22 cellular contexts compared by ENCODE assay signal in genomic region chr10:118033905-118034304, GRCh38. TPM values are rescaled to one million over a fixed set of nuclear protein-coding genes. Genes with fewer than 3 reads are reported as not detected.
DNase-seq lines count a peak whose midpoint lies in the region; ATAC-seq, FAIRE-seq and TF ChIP-seq lines count a peak whose summit lies in the region.
"Had no signal": no experiment of that assay in that cellular context is flagged by ENCODE, and none has a peak within 500 bp of the region (broad histone marks: within the 10 kb centered on the region; RNA-seq: fewer than 3 reads in every experiment).

No MANE protein-coding gene starts in this region.

- no peak overlapping the region for H4K91ac ChIP-seq in IMR-90 (ENCODE audit: insufficient read depth, low read depth, low read length)

- H3K27me3 Mint-ChIP-seq in mesothelial cell of epicardium (ENCODE audit: low read depth), result no peaks in the 10 kb centered on the region

- H3K36me3 Mint-ChIP-seq in mesothelial cell of epicardium, result peaks cover 5% of the 10 kb centered on the region

- no peak overlapping the region for H3K4me2 ChIP-seq in IMR-90 (ENCODE audit: low read depth, low read length)
- no peak overlapping the region for H3K4me2 ChIP-seq in K562 (ENCODE audit: insufficient read depth, low read length)
- H3K4me2 ChIP-seq: KMS-11 had no signal

- H3K18ac ChIP-seq in IMR-90 (ENCODE audit: low read depth, low read length), result no peak overlapping the region

- TF ChIP-seq CTCF in IMR-90 (conservative IDR thresholded peaks at IDR 0.05; ENCODE audit: low read depth, low read length) (no peak), K562 (IDR thresholded peaks at IDR 0.05 in 2 of 3, conservative IDR thresholded peaks at IDR 0.05 in 1 of 3; ENCODE audit: insufficient read depth in 2 of 3, low read depth in 1 of 3, low read length in 3 of 3) (no peak), mesothelial cell of epicardium (IDR thresholded peaks at IDR 0.05; ENCODE audit: unreplicated experiment) (no peak), adrenal gland (IDR thresholded peaks at IDR 0.05) (no peak)

- H3K4me1 ChIP-seq in IMR-90 (ENCODE audit: control insufficient read depth, insufficient read depth, low read length), result no peaks in the 10 kb centered on the region; the same call in 1 of the 2 replicates
- no peaks in the 10 kb centered on the region for H3K4me1 ChIP-seq in K562 (replicated peaks in 1 of 2; ENCODE audit: control insufficient read depth in 2 of 2, insufficient read depth in 2 of 2, low read length in 2 of 2)
- H3K4me1 ChIP-seq in adrenal gland (replicated peaks in 1 of 2), result peaks cover 0 to 19% of the 10 kb centered on the region in 2 donors
- H3K4me1 ChIP-seq: Peyer's patch, SJSA1 had no signal

- H2AFZ ChIP-seq in IMR-90 (replicated peaks; ENCODE audit: low read length, poor library complexity) (no peak overlapping the region), K562 (ENCODE audit: low read depth, low read length) (no peak overlapping the region)

- in situ Hi-C loops in IMR-90 (cut with MboI; ENCODE audit: low sequenced_read_pairs) (no loop called here), K562 (cut with MboI) (no loop called here)

- H3K4me3 ChIP-seq in IMR-90 (ENCODE audit: insufficient read depth, low read depth, low read length), result no peak overlapping the region
- H3K4me3 ChIP-seq in K562, result no peak overlapping the region
- no peak overlapping the region for H3K4me3 ChIP-seq in adrenal gland
- H3K4me3 ChIP-seq: Peyer's patch, SJSA1 had no signal

- BruUV-seq in IMR-90 (replicated peaks; lab: Mats Ljungman, UMichigan) (no TSS peak), K562 (replicated peaks; lab: Mats Ljungman, UMichigan) (no TSS peak)

- dilution Hi-C loops in IMR-90 (cut with HindIII; ENCODE audit: low sequenced_read_pairs, unreplicated experiment), result no loop called here

- H3K9ac ChIP-seq in IMR-90 (ENCODE audit: low read depth, low read length) (no peak overlapping the region), K562 (ENCODE audit: insufficient read depth in 1 of 2, low read depth in 2 of 2, low read length in 2 of 2) (no peak overlapping the region)
- H3K9ac ChIP-seq: KMS-11 had no signal

- no peak for FAIRE-seq in K562 (lab: Jason Lieb, UNC)
- FAIRE-seq: H1 had no signal

- CTCF ChIA-PET in IMR-90 (lab: Yijun Ruan, JAX) (interaction anchor here (0.5 kb wide), 1 partner anchor 52 kb away, joined by 5 read pairs; no protein-coding TSS in a partner anchor), K562 (lab: Yijun Ruan, JAX; ENCODE audit: low intra/inter-chr PET ratio) (no interaction called here)

- H4K20me1 ChIP-seq in IMR-90 (ENCODE audit: insufficient read depth, low read length) (no peaks in the 10 kb centered on the region), K562 (replicated peaks; ENCODE audit: control insufficient read depth, insufficient read depth, low read length) (no peaks in the 10 kb centered on the region)

- no peak overlapping the region for H2BK120ac ChIP-seq in IMR-90 (ENCODE audit: low read depth, low read length)

- peaks cover 0 to 11% of the 10 kb centered on the region in 2 experiments; a peak in 2 of 4 replicates for H3K79me1 ChIP-seq in IMR-90 (ENCODE audit: low read depth in 1 of 2, low read length in 2 of 2)

- no CpG with 5 or more reads among the region's 7 CpGs for WGBS in IMR-90 (ENCODE audit: extremely low coverage in 2 of 2, insufficient read length in 1 of 2), 2 experiments
- 64% methylated on average over 7 of the region's 7 CpGs for WGBS in K562 (ENCODE audit: insufficient coverage, low coverage, missing lambda C conversion rate)
- WGBS in adrenal gland, 4 donors, result 67 to 74% (median 71%) methylated on average over 7 of the region's 7 CpGs

- intact Hi-C loops in IMR-90 (cut with micrococcal nuclease), result no loop called here
- intact Hi-C loops in K562 (cut with micrococcal nuclease), result no loop called here
- intact Hi-C loops in adrenal gland (cut with DNase I), result no loop called here

- no peak overlapping the region for H3K23ac ChIP-seq in IMR-90 (ENCODE audit: low read depth, low read length)

- H4K5ac ChIP-seq in IMR-90 (ENCODE audit: low read depth, low read length), result no peak overlapping the region

- H3K4me1 Mint-ChIP-seq in mesothelial cell of epicardium, result peaks cover 13% of the 10 kb centered on the region

- ATAC-seq in IMR-90 (ENCODE audit: low read depth) (no peak), K562 (no peak)
- ATAC-seq: Right ventricle myocardium inferior had no signal

- H3K9me3 ChIP-seq in IMR-90 (ENCODE audit: control insufficient read depth, insufficient read depth, low read length) (no peaks in the 10 kb centered on the region), K562 (replicated peaks; ENCODE audit: control insufficient read depth, insufficient read depth, low read depth, low read length) (no peaks in the 10 kb centered on the region), adrenal gland (replicated peaks in 1 of 3) (no peaks in the 10 kb centered on the region)
- H3K9me3 ChIP-seq: Peyer's patch, SJSA1 had no signal

- TF ChIP-seq POLR2A in IMR-90 (IDR thresholded peaks at IDR 0.05; ENCODE audit: low read depth, low read length), result no peak
- no peak for TF ChIP-seq POLR2A in K562 (conservative IDR thresholded peaks at IDR 0.05)
- TF ChIP-seq POLR2A in adrenal gland (IDR thresholded peaks at IDR 0.05), result no peak

- H2BK5ac ChIP-seq in IMR-90 (ENCODE audit: low read depth, low read length, poor library complexity, severe bottlenecking), result no peak overlapping the region

- H3K79me2 ChIP-seq in K562 (ENCODE audit: control insufficient read depth, insufficient read depth, low read length), result no peaks in the 10 kb centered on the region

- H3K56ac ChIP-seq in IMR-90 (ENCODE audit: extremely low read depth, insufficient read depth, low read length), result no peak overlapping the region

- H3K4ac ChIP-seq in IMR-90 (ENCODE audit: low read depth, low read length), result no peak overlapping the region

- no peaks in the 10 kb centered on the region for H3K9me3 Mint-ChIP-seq in mesothelial cell of epicardium

- 0 out of 2 replicates have a peak, but pooled peaks cover 2% of the 10 kb centered on the region for H3K36me3 ChIP-seq in IMR-90 (ENCODE audit: control insufficient read depth, insufficient read depth, low read length)
- H3K36me3 ChIP-seq in K562 (ENCODE audit: control insufficient read depth, insufficient read depth, low read length), result no peaks in the 10 kb centered on the region; the same call in 2 of the 3 replicates
- H3K36me3 ChIP-seq in adrenal gland (replicated peaks in 1 of 2), result peaks cover 0 to 8% of the 10 kb centered on the region in 2 donors
- H3K36me3 ChIP-seq: SJSA1 had no signal

- POLR2A ChIA-PET in IMR-90 (lab: Charles Lee; ENCODE audit: unreplicated experiment) (no interaction called here), K562 (lab: Yijun Ruan, JAX) (no interaction called here)

- no peaks in the 10 kb centered on the region for H3K27me3 ChIP-seq in IMR-90 (ENCODE audit: control insufficient read depth, insufficient read depth, low read length)
- no peaks in the 10 kb centered on the region for H3K27me3 ChIP-seq in K562 (ENCODE audit: control insufficient read depth in 2 of 2, insufficient read depth in 2 of 2, low read length in 2 of 2)
- H3K27me3 ChIP-seq in adrenal gland, result no peaks in the 10 kb centered on the region
- H3K27me3 ChIP-seq: Peyer's patch, SJSA1 had no signal

- TF ChIP-seq RAD21 in IMR-90 (IDR thresholded peaks at IDR 0.05; ENCODE audit: low read length) (no peak), K562 (CRISPR knock-in tag; conservative IDR thresholded peaks at IDR 0.05 in 1 of 2, IDR thresholded peaks at IDR 0.05 in 1 of 2) (no peak)

- H2AK5ac ChIP-seq in IMR-90 (ENCODE audit: low read depth, low read length), result no peak overlapping the region

- no peak overlapping the region for H3K14ac ChIP-seq in IMR-90 (replicated peaks; ENCODE audit: low read depth, low read length)

- DNase-seq in NCI-H82 (lab: John Stamatoyannopoulos, UW) (peak; percentile 16), NCI-H82 treated with DMSO at 0.1 percent for 48 hours (lab: John Stamatoyannopoulos, UW; ENCODE audit: unreplicated experiment) (no peak), IMR-90 (peak; percentile 19), K562 (ENCODE audit: extremely low read depth in 1 of 4, low spot score in 3 of 4) (no peak), mesothelial cell of epicardium (ENCODE audit: low spot score in 2 of 2, unreplicated experiment in 2 of 2) (no peak), adrenal gland (no peak), dedifferentiated amniotic fluid mesenchymal stem cell (ENCODE audit: extremely low spot score) (no peak)
- DNase-seq in activated T-cell treated with anti-CD3 and anti-CD28 coated beads, Interleukin-2, amount 50 U/mL, for 1 hour, result no peak
- DNase-seq: 8988T, DMS79, NCI-H1105, NCI-H146, NCI-H2029 treated with DMSO at 0.1 percent for 48 hours, NCI-H226, NCI-H510A treated with DMSO at 0.1 percent for 48 hours, NCI-H774, Peyer's patch had no signal

- no peak for TF ChIP-seq EP300 in K562 (IDR thresholded peaks at IDR 0.05; ENCODE audit: low read length)

- H2AK9ac ChIP-seq in IMR-90 (replicated peaks; ENCODE audit: low read depth, low read length, poor library complexity), result no peak overlapping the region

- no peak overlapping the region for H3K4me3 Mint-ChIP-seq in mesothelial cell of epicardium

- no peak overlapping the region for H2BK20ac ChIP-seq in IMR-90 (ENCODE audit: low read depth, low read length)

- H2BK15ac ChIP-seq in IMR-90 (ENCODE audit: low read depth, low read length), result no peak overlapping the region

- H3K9me1 ChIP-seq in IMR-90 (ENCODE audit: insufficient read depth, low read length), result peaks cover 4% of the 10 kb centered on the region; the same call in 1 of the 2 replicates
- no peaks in the 10 kb centered on the region for H3K9me1 ChIP-seq in K562 (ENCODE audit: control insufficient read depth, insufficient read depth, low read length)

- H3K27ac ChIP-seq in IMR-90 (ENCODE audit: insufficient read depth, low read length) (no peak overlapping the region), K562 (ENCODE audit: extremely low read depth, low read depth, low read length) (no peak overlapping the region), adrenal gland (no peak overlapping the region)
- H3K27ac ChIP-seq: C4-2B, KMS-11, Peyer's patch, SJSA1 had no signal

- peak overlapping the region; percentile 39 for H3K27ac Mint-ChIP-seq in mesothelial cell of epicardium

- no peak overlapping the region for H4K8ac ChIP-seq in IMR-90 (ENCODE audit: low read depth in 2 of 2, low read length in 2 of 2)

RNA-seq across cellular contexts. Expression of gene RAB11FIP2, which starts 12.8 kb away (rescaled TPM):
- total RNA-seq in IMR-90 (2012; rRNA removed) (13.1 and 16.1 TPM in 2 replicates), K562 (2014; rRNA removed) (3.4 and 3.8 TPM in 2 replicates), K562 (2014; rRNA removed; fragmentation: Illumina TruSeq; extraction: Trizol) (8.6 and 10.6 TPM in 2 replicates), K562 (2015; rRNA removed; fragmentation: Illumina TruSeq; extraction: Trizol) (7.7 and 8.9 TPM in 2 replicates), K562 (2021) (4.7 and 6.4 TPM in 2 replicates), mesothelial cell of epicardium (29.5 to 32.5 TPM (median 31.8 TPM) in 3 replicates), adrenal gland (10 to 100 TPM; 12.4 to 30.8 (median 17.7) TPM)
- polyA plus RNA-seq in IMR-90 (2012; rRNA removed) (3.6 and 5.5 TPM in 2 replicates), K562 (2011; rRNA removed) (3.6 and 3.7 TPM in 2 replicates), K562 (2014; fragmentation: Illumina TruSeq; extraction: Trizol) (5.1 and 5.3 TPM in 2 replicates), K562 (2014; fragmentation: Nextera tagmentation; extraction: Ambion mirVana) (1 to 10 TPM; 3.0 to 3.9 TPM), K562 (2014; rRNA removed) (2.9 and 3.0 TPM in 2 replicates), adrenal gland (10 to 100 TPM in 1 of 3 donors, 1 to 10 TPM in 2; 1.8 to 19.2 (median 2.9) TPM)
- 0.38 and 0.40 TPM in 2 replicates for polyA plus RNA-seq in IMR-90 (2012; cell fraction: cytosol; rRNA removed)
- 0.54 and 5.5 TPM in 2 replicates for polyA plus RNA-seq in IMR-90 (2012; cell fraction: nucleus; rRNA removed; ENCODE audit: low replicate concordance)
- 3.0 and 16.3 TPM in 2 replicates for total RNA-seq in K562 (2011; cell fraction: chromatin; rRNA removed; ENCODE audit: low replicate concordance)
- 1.5 and 5.5 TPM in 2 replicates for total RNA-seq in K562 (2011; cell fraction: nucleolus; rRNA removed)
- 6.7 and 7.6 TPM in 2 replicates for total RNA-seq in K562 (2011; cell fraction: nucleoplasm; rRNA removed)
- polyA plus RNA-seq in K562 (2011; cell fraction: cytosol; rRNA removed), result 0.49 and 1.1 TPM in 2 replicates
- 2.5 and 4.5 TPM in 2 replicates for polyA plus RNA-seq in K562 (2011; cell fraction: nucleus; rRNA removed)
- polyA plus RNA-seq in K562 (2012), result 2.9 and 5.3 TPM in 2 replicates
- 5.6 and 9.4 TPM in 2 replicates for polyA minus RNA-seq in K562 (2011; rRNA and poly(A)+ RNA removed)
- polyA minus RNA-seq in K562 (2011; cell fraction: cytosol; rRNA and poly(A)+ RNA removed), result 2.2 and 3.5 TPM in 2 replicates
- polyA minus RNA-seq in K562 (2011; cell fraction: nucleus; rRNA and poly(A)+ RNA removed), result 9.0 and 17.3 TPM in 2 replicates

Comparison
In these comparisons a context has a peak if more than half of its experiments do, and no peak if none do; other contexts are left out.
1. DNase-seq: peak in NCI-H82 (single experiment) and IMR-90 (single experiment); none in NCI-H82 treated with DMSO at 0.1 percent for 48 hours (single experiment), K562 (0 of 4), mesothelial cell of epicardium (0 of 2), activated T-cell treated with anti-CD3 and anti-CD28 coated beads, Interleukin-2, amount 50 U/mL, for 1 hour (single experiment), adrenal gland (0 of 7) and dedifferentiated amniotic fluid mesenchymal stem cell (single experiment).